18 cellular contexts compared by ENCODE assay signal in the genomic region with DNA sequence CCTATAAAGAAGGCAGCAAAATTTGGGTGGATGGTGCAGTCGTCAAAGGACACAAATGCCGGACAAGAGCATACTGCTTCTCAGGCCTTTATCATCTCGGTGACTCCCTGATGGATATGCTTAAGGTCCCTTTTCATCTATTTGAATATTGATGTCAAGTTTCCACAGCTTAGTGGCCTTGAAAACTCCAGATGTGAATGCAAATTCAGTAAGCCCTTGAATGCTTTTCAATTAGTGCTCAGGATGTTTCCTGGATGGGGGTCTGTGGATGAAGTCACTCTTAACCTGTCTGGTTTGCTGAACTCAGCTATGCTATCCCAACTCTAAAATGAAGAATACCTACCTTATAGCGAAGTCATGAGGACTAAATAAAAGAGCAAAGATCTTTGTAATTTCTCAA. TPM values are rescaled to one million over a fixed set of nuclear protein-coding genes. Genes with fewer than 3 reads are reported as not detected.
DNase-seq lines count a peak whose midpoint lies in the region; ATAC-seq and TF ChIP-seq lines count a peak whose summit lies in the region.
"Had no signal": no experiment of that assay in that cellular context is flagged by ENCODE, and none has a peak within 500 bp of the region (broad histone marks: within the 10 kb centered on the region; RNA-seq: fewer than 3 reads in every experiment).

No MANE protein-coding gene starts in this region.

- H4K20me1 ChIP-seq in DOHH2 (ENCODE audit: control insufficient read depth, insufficient read depth, low read depth, low read length) (no peaks in the 10 kb centered on the region), OCI-LY7 (ENCODE audit: insufficient read depth, low read length) (no peaks in the 10 kb centered on the region), osteoblast (ENCODE audit: insufficient read depth, low read length) (no peaks in the 10 kb centered on the region)

- TF ChIP-seq CTCF in DOHH2 (IDR thresholded peaks at IDR 0.05; ENCODE audit: low read depth, low read length, poor library complexity, severe bottlenecking) (no peak), OCI-LY7 (conservative IDR thresholded peaks at IDR 0.05; ENCODE audit: low read length) (no peak), osteoblast (IDR thresholded peaks at IDR 0.05; ENCODE audit: extremely low read depth, low read depth, low read length) (no peak)

- intact Hi-C loops in OCI-LY7 (cut with micrococcal nuclease; ENCODE audit: unreplicated experiment) = no loop called here

- no peak overlapping the region for H3K27ac Mint-ChIP-seq in activated CD4-positive, alpha-beta memory T cell treated with anti-CD3 and anti-CD28 coated beads, Interleukin-2, amount 10 ng/mL, durations not matched to agents 7 days and 5 days
- H3K27ac Mint-ChIP-seq: CD4-positive, alpha-beta memory T cell had no signal

- POLR2A ChIA-PET in OCI-LY7 (lab: Charles Lee) = interaction anchor here (1.0 to 1.6 kb wide), 3 partner anchors 10 to 264 kb away, joined by 3 to 6 read pairs (median 3); partner anchors contain the start of gene REM2
- POLR2A ChIA-PET in activated CD4-positive, alpha-beta memory T cell treated with anti-CD3 and anti-CD28 coated beads, Interleukin-2, amount 10 ng/mL, durations not matched to agents 7 days and 5 days (lab: Charles Lee) = interaction anchor here (0.9 to 1.3 kb wide), 2 partner anchors 24 to 64 kb away, joined by 3 read pairs; partner anchors contain the start of gene MRPL52

- no peaks in the 10 kb centered on the region for H3K9me2 ChIP-seq in DOHH2 (replicated peaks; ENCODE audit: control insufficient read depth, low read length)
- H3K9me2 ChIP-seq in OCI-LY7 (ENCODE audit: insufficient read depth, low read length) = no peaks in the 10 kb centered on the region

- H3K4me1 ChIP-seq in DOHH2 (ENCODE audit: control insufficient read depth, low read length) = peaks cover 42% of the 10 kb centered on the region
- H3K4me1 ChIP-seq in OCI-LY7 (ENCODE audit: insufficient read depth, low read length, poor library complexity, severe bottlenecking) = peaks cover 47% of the 10 kb centered on the region
- peaks cover 12% of the 10 kb centered on the region for H3K4me1 ChIP-seq in osteoblast (ENCODE audit: insufficient read depth, low read length)

- H3K4me1 Mint-ChIP-seq in activated CD4-positive, alpha-beta memory T cell treated with anti-CD3 and anti-CD28 coated beads, Interleukin-2, amount 10 ng/mL, durations not matched to agents 7 days and 5 days = peaks cover 19% of the 10 kb centered on the region

- H3K4me2 ChIP-seq in DOHH2 (ENCODE audit: low read length) (peak overlapping the region; percentile 55), OCI-LY7 (ENCODE audit: low read length) (peak overlapping the region; percentile 49), osteoblast (ENCODE audit: insufficient read depth, low read length) (no peak overlapping the region)
- H3K4me2 ChIP-seq: A549 had no signal

- H3K27me3 ChIP-seq in DOHH2 (ENCODE audit: control insufficient read depth, low read length) = no peaks in the 10 kb centered on the region
- no peaks in the 10 kb centered on the region for H3K27me3 ChIP-seq in osteoblast (ENCODE audit: insufficient read depth, low read length)

- no peak for ATAC-seq in HG03159 (IDR thresholded peaks at IDR 0.05; ENCODE audit: unreplicated experiment)
- ATAC-seq: A549 had no signal

- peak overlapping the region; percentile 27 for H3K4me3 ChIP-seq in DOHH2 (ENCODE audit: low read length)
- H3K4me3 ChIP-seq in OCI-LY7 (ENCODE audit: low read depth, low read length, poor library complexity, severe bottlenecking) = peak overlapping the region; percentile 5
- H3K4me3 ChIP-seq in osteoblast (ENCODE audit: insufficient read depth, low read length) = no peak overlapping the region
- H3K4me3 ChIP-seq: A549 had no signal

- no TSS peak for BruUV-seq in OCI-LY7 (replicated peaks; lab: Mats Ljungman, UMichigan)

- H3F3A ChIP-seq in DOHH2 (ENCODE audit: control insufficient read depth, insufficient read depth) = peaks cover 17% of the 10 kb centered on the region

- CTCF ChIA-PET in OCI-LY7 (lab: Charles Lee; ENCODE audit: unreplicated experiment) = interaction anchor here (0.5 to 0.7 kb wide), 2 partner anchors 11 to 33 kb away, joined by 3 read pairs; partner anchors contain the start of gene REM2
- CTCF ChIA-PET in activated CD4-positive, alpha-beta memory T cell treated with anti-CD3 and anti-CD28 coated beads, Interleukin-2, amount 10 ng/mL, durations not matched to agents 7 days and 5 days (lab: Charles Lee) = no interaction called here

- H3K36me3 ChIP-seq in DOHH2 (ENCODE audit: control insufficient read depth, low read length) = peaks cover 4% of the 10 kb centered on the region
- H3K36me3 ChIP-seq in OCI-LY7 (ENCODE audit: insufficient read depth, low read length) = peaks cover 13% of the 10 kb centered on the region; the same call in 1 of the 2 replicates
- no peaks in the 10 kb centered on the region for H3K36me3 ChIP-seq in osteoblast (ENCODE audit: insufficient read depth, low read length)

- no peaks in the 10 kb centered on the region for H3K9me3 Mint-ChIP-seq in activated CD4-positive, alpha-beta memory T cell treated with anti-CD3 and anti-CD28 coated beads, Interleukin-2, amount 10 ng/mL, durations not matched to agents 7 days and 5 days
- H3K9me3 Mint-ChIP-seq: CD4-positive, alpha-beta memory T cell had no signal

- H3K27me3 Mint-ChIP-seq in activated CD4-positive, alpha-beta memory T cell treated with anti-CD3 and anti-CD28 coated beads, Interleukin-2, amount 10 ng/mL, durations not matched to agents 7 days and 5 days = no peaks in the 10 kb centered on the region
- H3K27me3 Mint-ChIP-seq: CD4-positive, alpha-beta memory T cell had no signal

- H3K4me3 Mint-ChIP-seq in activated CD4-positive, alpha-beta memory T cell treated with anti-CD3 and anti-CD28 coated beads, Interleukin-2, amount 10 ng/mL, durations not matched to agents 7 days and 5 days = no peak overlapping the region
- H3K4me3 Mint-ChIP-seq: CD4-positive, alpha-beta memory T cell had no signal

- H3K9me3 ChIP-seq in DOHH2 (ENCODE audit: control insufficient read depth, insufficient read depth, low read length) (no peaks in the 10 kb centered on the region), OCI-LY7 (ENCODE audit: low read length) (no peaks in the 10 kb centered on the region), osteoblast (ENCODE audit: low read depth, low read length) (no peaks in the 10 kb centered on the region)
- H3K9me3 ChIP-seq: A549 had no signal

- peak; percentile 71 for DNase-seq in OCI-LY7 (ENCODE audit: low spot score)
- peak; percentile 1 for DNase-seq in osteoblast (ENCODE audit: insufficient read length, low spot score, missing footprints)
- DNase-seq in activated CD4-positive, alpha-beta memory T cell treated with anti-CD3 and anti-CD28 coated beads, Interleukin-2, amount 10 ng/mL, durations not matched to agents 7 days and 5 days = no peak
- DNase-seq in NCI-H69 (lab: John Stamatoyannopoulos, UW) = no peak
- DNase-seq: 8988T; ACHN; AML-193; C1 segment of cervical spinal cord; Calu3; CD4-positive, alpha-beta memory T cell; COR-L47; DMS53; DMS79 treated with DMSO at 0.1 percent for 48 hours; GOT3; HCEC 1CT had no signal

- peak overlapping the region; percentile 47 for H3K27ac ChIP-seq in DOHH2 (ENCODE audit: low read depth, low read length)
- peak overlapping the region; percentile 51 for H3K27ac ChIP-seq in OCI-LY7 (ENCODE audit: low read depth, low read length, poor library complexity, severe bottlenecking)
- no peak overlapping the region for H3K27ac ChIP-seq in osteoblast (ENCODE audit: low read depth, low read length)
- H3K27ac ChIP-seq: A549 had no signal

- H2AFZ ChIP-seq in OCI-LY7 (ENCODE audit: low read length) (no peak overlapping the region; the same call in 1 of the 2 replicates), osteoblast (ENCODE audit: low read length) (no peak overlapping the region)

- H3K79me2 ChIP-seq in DOHH2 (ENCODE audit: control insufficient read depth, low read length) (no peaks in the 10 kb centered on the region), OCI-LY7 (ENCODE audit: insufficient read depth, low read depth, low read length) (no peaks in the 10 kb centered on the region), osteoblast (ENCODE audit: insufficient read depth, low read length) (no peaks in the 10 kb centered on the region)

- peaks cover 14% of the 10 kb centered on the region for H3K36me3 Mint-ChIP-seq in activated CD4-positive, alpha-beta memory T cell treated with anti-CD3 and anti-CD28 coated beads, Interleukin-2, amount 10 ng/mL, durations not matched to agents 7 days and 5 days (ENCODE audit: low read depth)

RNA-seq across cellular contexts. Expression of gene REM2, which starts 10.7 kb away (rescaled TPM):
- total RNA-seq in OCI-LY7 (2014; rRNA removed; shearing (Covaris generic)) = 1.1 and 5.7 TPM in 2 replicates
- 1.5 and 2.1 TPM in 2 replicates for total RNA-seq in OCI-LY7 (2022)
- total RNA-seq in osteoblast = 0.29 and 0.36 TPM in 2 replicates
- 1 to 10 TPM in 1 of 2 experiments, under 1 TPM in 1; 0.98 to 1.2 TPM for total RNA-seq in activated CD4-positive, alpha-beta memory T cell treated with anti-CD3 and anti-CD28 coated beads, Interleukin-2, amount 10 ng/mL, durations not matched to agents 7 days and 5 days

RNA-seq across cellular contexts. Expression of gene LRP10, which starts 22.2 kb away (rescaled TPM):
- total RNA-seq in OCI-LY7 (2014; rRNA removed; shearing (Covaris generic)) = 19.0 and 25.5 TPM in 2 replicates
- total RNA-seq in OCI-LY7 (2022) = 53.3 and 55.1 TPM in 2 replicates
- total RNA-seq in osteoblast = 147 and 164 TPM in 2 replicates
- total RNA-seq in activated CD4-positive, alpha-beta memory T cell treated with anti-CD3 and anti-CD28 coated beads, Interleukin-2, amount 10 ng/mL, durations not matched to agents 7 days and 5 days = 10 to 100 TPM; 88.5 to 98.6 TPM

RNA-seq across cellular contexts. Expression of gene RBM23, which starts 25.2 kb away (rescaled TPM):
- 81.0 and 106 TPM in 2 replicates for total RNA-seq in OCI-LY7 (2014; rRNA removed; shearing (Covaris generic))
- total RNA-seq in OCI-LY7 (2022) (90.1 and 91.0 TPM in 2 replicates), osteoblast (79.0 and 98.1 TPM in 2 replicates)
- 10 to 100 TPM; 71.8 to 73.5 TPM for total RNA-seq in activated CD4-positive, alpha-beta memory T cell treated with anti-CD3 and anti-CD28 coated beads, Interleukin-2, amount 10 ng/mL, durations not matched to agents 7 days and 5 days

RNA-seq across cellular contexts. Expression of gene PRMT5, which starts 35.5 kb away (rescaled TPM):
- total RNA-seq in OCI-LY7 (2014; rRNA removed; shearing (Covaris generic)) = 82.2 and 93.1 TPM in 2 replicates
- total RNA-seq in OCI-LY7 (2022) (124 and 135 TPM in 2 replicates), osteoblast (49.2 and 56.3 TPM in 2 replicates)
- 10 to 100 TPM; 46.3 to 49.8 TPM for total RNA-seq in activated CD4-positive, alpha-beta memory T cell treated with anti-CD3 and anti-CD28 coated beads, Interleukin-2, amount 10 ng/mL, durations not matched to agents 7 days and 5 days

RNA-seq across cellular contexts. Expression of gene MMP14, which starts 57.3 kb away (rescaled TPM):
- 2.8 TPM in 2 replicates for total RNA-seq in OCI-LY7 (2014; rRNA removed; shearing (Covaris generic))
- total RNA-seq in OCI-LY7 (2022) (9.0 and 11.9 TPM in 2 replicates), osteoblast (580 and 649 TPM in 2 replicates)
- 1 to 10 TPM; 1.9 to 2.9 TPM for total RNA-seq in activated CD4-positive, alpha-beta memory T cell treated with anti-CD3 and anti-CD28 coated beads, Interleukin-2, amount 10 ng/mL, durations not matched to agents 7 days and 5 days

Comparison
In these comparisons a context has a peak if more than half of its experiments do, and no peak if none do; other contexts are left out.
1. DNase-seq: peak in OCI-LY7 (single experiment) and osteoblast (single experiment); none in activated CD4-positive, alpha-beta memory T cell treated with anti-CD3 and anti-CD28 coated beads, Interleukin-2, amount 10 ng/mL, durations not matched to agents 7 days and 5 days (single experiment) and NCI-H69 (single experiment).